1 cellular context compared by ENCODE assay signal in the genomic region with DNA sequence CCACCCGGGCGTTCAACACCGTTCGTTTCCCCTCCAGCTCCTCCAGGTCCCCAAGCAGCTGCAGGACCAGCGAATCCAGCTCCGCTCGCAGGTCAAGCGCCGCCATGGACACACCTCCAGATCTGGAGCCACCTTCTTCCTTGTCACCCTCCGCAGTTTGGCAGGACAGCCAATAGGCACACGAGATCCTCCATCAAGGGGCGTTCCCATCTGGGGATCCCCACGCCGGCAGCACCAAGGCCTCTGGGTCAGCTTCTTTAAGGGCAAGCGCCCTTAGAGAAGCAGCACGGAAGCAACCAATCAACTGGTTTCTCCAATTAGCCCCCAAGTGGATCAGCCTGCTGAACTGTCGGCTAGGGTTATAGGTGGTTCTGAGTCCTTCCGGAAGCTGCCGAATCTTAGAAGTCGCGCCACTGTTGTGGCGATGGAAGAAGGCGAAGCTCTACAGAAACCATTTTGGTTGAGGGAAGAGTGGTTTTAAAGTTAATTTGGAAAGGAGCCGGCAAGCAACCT.
A peak's percentile ranks its signal among the peaks of the same experiment; 100 is the strongest.
TF ChIP-seq lines count a peak whose summit lies in the region.

No MANE protein-coding gene starts in this region.

TF ChIP-seq in HepG2, 621 proteins besides CTCF, POLR2A, EP300 and RAD21 (continued from another document and continues in another):
- TF ChIP-seq, protein P1, sequence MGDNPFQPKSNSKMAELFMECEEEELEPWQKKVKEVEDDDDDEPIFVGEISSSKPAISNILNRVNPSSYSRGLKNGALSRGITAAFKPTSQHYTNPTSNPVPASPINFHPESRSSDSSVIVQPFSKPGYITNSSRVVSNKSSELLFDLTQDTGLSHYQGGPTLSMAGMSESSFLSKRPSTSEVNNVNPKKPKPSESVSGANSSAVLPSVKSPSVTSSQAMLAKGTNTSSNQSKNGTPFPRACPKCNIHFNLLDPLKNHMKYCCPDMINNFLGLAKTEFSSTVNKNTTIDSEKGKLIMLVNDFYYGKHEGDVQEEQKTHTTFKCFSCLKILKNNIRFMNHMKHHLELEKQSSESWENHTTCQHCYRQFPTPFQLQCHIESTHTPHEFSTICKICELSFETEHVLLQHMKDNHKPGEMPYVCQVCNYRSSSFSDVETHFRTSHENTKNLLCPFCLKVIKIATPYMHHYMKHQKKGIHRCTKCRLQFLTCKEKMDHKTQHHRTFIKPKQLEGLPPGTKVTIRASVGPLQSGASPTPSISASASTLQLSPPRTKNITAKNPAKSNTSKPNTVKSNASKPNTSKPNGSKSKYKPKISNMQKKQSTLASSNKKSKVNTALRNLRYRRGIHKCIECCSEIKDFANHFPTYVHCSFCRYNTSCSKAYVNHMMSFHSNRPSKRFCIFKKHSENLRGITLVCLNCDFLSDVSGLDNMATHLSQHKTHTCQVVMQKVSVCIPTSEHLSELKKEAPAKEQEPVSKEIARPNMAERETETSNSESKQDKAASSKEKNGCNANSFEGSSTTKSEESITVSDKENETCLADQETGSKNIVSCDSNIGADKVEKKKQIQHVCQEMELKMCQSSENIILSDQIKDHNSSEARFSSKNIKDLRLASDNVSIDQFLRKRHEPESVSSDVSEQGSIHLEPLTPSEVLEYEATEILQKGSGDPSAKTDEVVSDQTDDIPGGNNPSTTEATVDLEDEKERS (CRISPR knock-in tag; IDR thresholded peaks at IDR 0.05): no peak
- TF ChIP-seq TP53 (CRISPR knock-in tag; conservative IDR thresholded peaks at IDR 0.05) (no peak), SRF (IDR thresholded peaks at IDR 0.05; ENCODE audit: low read depth, low read length) (no peak), ZNF746 (CRISPR knock-in tag; IDR thresholded peaks at IDR 0.05) (no peak), AHR (CRISPR knock-in tag; IDR thresholded peaks at IDR 0.05) (no peak), RXRA (CRISPR knock-in tag; IDR thresholded peaks at IDR 0.05) (0 out of 2 replicates have a peak, but pooled peaks have one; percentile 27), PAF1 (CRISPR knock-in tag; IDR thresholded peaks at IDR 0.05) (no peak), ATF7 (IDR thresholded peaks at IDR 0.05) (no peak), ATF7 (CRISPR knock-in tag; IDR thresholded peaks at IDR 0.05) (no peak), GABPB1 (CRISPR knock-in tag; IDR thresholded peaks at IDR 0.05) (no peak), KMT2B (CRISPR knock-in tag; IDR thresholded peaks at IDR 0.05) (no peak; the same call in 1 of the 2 replicates), ETV5 (CRISPR knock-in tag; IDR thresholded peaks at IDR 0.05; ENCODE audit: borderline replicate concordance) (peak; percentile 34; the same call in 1 of the 2 replicates), PITX1 (CRISPR knock-in tag; IDR thresholded peaks at IDR 0.05) (no peak), DR1 (CRISPR knock-in tag; IDR thresholded peaks at IDR 0.05) (0 out of 2 replicates have a peak, but pooled peaks have one; percentile 15), HNRNPLL (IDR thresholded peaks at IDR 0.05; ENCODE audit: low read depth, low read length, poor library complexity, severe bottlenecking) (peak; percentile 68), MAF1 (CRISPR knock-in tag; IDR thresholded peaks at IDR 0.05; ENCODE audit: borderline replicate concordance) (no peak), PHF20 (CRISPR knock-in tag; IDR thresholded peaks at IDR 0.05) (peak; percentile 53), HNRNPH1 (optimal IDR thresholded peaks at IDR 0.05; ENCODE audit: low read depth, low read length) (no peak), NFE2 (CRISPR knock-in tag; IDR thresholded peaks at IDR 0.05) (no peak), SP1 (IDR thresholded peaks at IDR 0.05) (no peak), SP1 (CRISPR knock-in tag; IDR thresholded peaks at IDR 0.05) (peak; percentile 76), SATB2 (CRISPR knock-in tag; IDR thresholded peaks at IDR 0.05) (no peak), ZNF468 (CRISPR knock-in tag; IDR thresholded peaks at IDR 0.05) (no peak), GATAD1 (CRISPR knock-in tag; IDR thresholded peaks at IDR 0.05) (peak; percentile 55; the same call in 1 of the 2 replicates), HOXA9 (CRISPR knock-in tag; IDR thresholded peaks at IDR 0.05; ENCODE audit: borderline replicate concordance) (no peak), ZNF773 (CRISPR knock-in tag; IDR thresholded peaks at IDR 0.05; ENCODE audit: borderline replicate concordance) (no peak), SALL1 (CRISPR knock-in tag; IDR thresholded peaks at IDR 0.05) (peak; percentile 66; the same call in 1 of the 2 replicates), MAFK (conservative IDR thresholded peaks at IDR 0.05 in 1 of 2, IDR thresholded peaks at IDR 0.05 in 1 of 2; ENCODE audit: low read length in 2 of 2) (no peak), ZNF382 (CRISPR knock-in tag; IDR thresholded peaks at IDR 0.05; ENCODE audit: borderline replicate concordance) (no peak), LCORL (IDR thresholded peaks at IDR 0.05) (no peak), LCORL (CRISPR knock-in tag; IDR thresholded peaks at IDR 0.05) (peak; percentile 45), ZNF781 (CRISPR knock-in tag; IDR thresholded peaks at IDR 0.05; ENCODE audit: borderline replicate concordance, not compliant biosample characterization) (no peak), CBX1 (IDR thresholded peaks at IDR 0.05; ENCODE audit: low read depth) (peak; percentile 69), ZNF563 (CRISPR knock-in tag; IDR thresholded peaks at IDR 0.05) (no peak; the same call in 1 of the 2 replicates), NR2F6 (IDR thresholded peaks at IDR 0.05) (0 out of 2 replicates have a peak, but pooled peaks have one; percentile 19), NR2F6 (CRISPR knock-in tag; IDR thresholded peaks at IDR 0.05) (peak; percentile 14), ZNF775 (CRISPR knock-in tag; IDR thresholded peaks at IDR 0.05; ENCODE audit: borderline replicate concordance) (no peak), NFE2L1 (CRISPR knock-in tag; IDR thresholded peaks at IDR 0.05; ENCODE audit: borderline replicate concordance) (no peak), TRIM24 (CRISPR knock-in tag; IDR thresholded peaks at IDR 0.05) (no peak), ZNF782 (CRISPR knock-in tag; IDR thresholded peaks at IDR 0.05; ENCODE audit: borderline replicate concordance) (no peak; the same call in 1 of the 2 replicates), RFXAP (CRISPR knock-in tag; IDR thresholded peaks at IDR 0.05; ENCODE audit: borderline replicate concordance) (no peak; the same call in 1 of the 2 replicates), ATM (IDR thresholded peaks at IDR 0.05; ENCODE audit: borderline replicate concordance) (no peak), ZNF747 (CRISPR knock-in tag; IDR thresholded peaks at IDR 0.05; ENCODE audit: borderline replicate concordance) (0 out of 2 replicates have a peak, but pooled peaks have one; percentile 27), CCDC6 (CRISPR knock-in tag; IDR thresholded peaks at IDR 0.05) (no peak), ZNF263 (CRISPR knock-in tag; IDR thresholded peaks at IDR 0.05) (no peak), KLF13 (CRISPR knock-in tag; IDR thresholded peaks at IDR 0.05) (peak; percentile 74; the same call in 1 of the 2 replicates), KAT7 (CRISPR knock-in tag; IDR thresholded peaks at IDR 0.05; ENCODE audit: borderline replicate concordance) (0 out of 2 replicates have a peak, but pooled peaks have one; percentile 21), SUZ12 (IDR thresholded peaks at IDR 0.05; ENCODE audit: low read depth, low read length) (no peak), RARA (CRISPR knock-in tag; IDR thresholded peaks at IDR 0.05) (no peak; the same call in 1 of the 2 replicates), ZNF205 (CRISPR knock-in tag; IDR thresholded peaks at IDR 0.05) (no peak), ZNF629 (CRISPR knock-in tag; conservative IDR thresholded peaks at IDR 0.05) (no peak), ZFP36L2 (CRISPR knock-in tag; IDR thresholded peaks at IDR 0.05) (0 out of 2 replicates have a peak, but pooled peaks have one; percentile 30)
- TF ChIP-seq, protein P2, sequence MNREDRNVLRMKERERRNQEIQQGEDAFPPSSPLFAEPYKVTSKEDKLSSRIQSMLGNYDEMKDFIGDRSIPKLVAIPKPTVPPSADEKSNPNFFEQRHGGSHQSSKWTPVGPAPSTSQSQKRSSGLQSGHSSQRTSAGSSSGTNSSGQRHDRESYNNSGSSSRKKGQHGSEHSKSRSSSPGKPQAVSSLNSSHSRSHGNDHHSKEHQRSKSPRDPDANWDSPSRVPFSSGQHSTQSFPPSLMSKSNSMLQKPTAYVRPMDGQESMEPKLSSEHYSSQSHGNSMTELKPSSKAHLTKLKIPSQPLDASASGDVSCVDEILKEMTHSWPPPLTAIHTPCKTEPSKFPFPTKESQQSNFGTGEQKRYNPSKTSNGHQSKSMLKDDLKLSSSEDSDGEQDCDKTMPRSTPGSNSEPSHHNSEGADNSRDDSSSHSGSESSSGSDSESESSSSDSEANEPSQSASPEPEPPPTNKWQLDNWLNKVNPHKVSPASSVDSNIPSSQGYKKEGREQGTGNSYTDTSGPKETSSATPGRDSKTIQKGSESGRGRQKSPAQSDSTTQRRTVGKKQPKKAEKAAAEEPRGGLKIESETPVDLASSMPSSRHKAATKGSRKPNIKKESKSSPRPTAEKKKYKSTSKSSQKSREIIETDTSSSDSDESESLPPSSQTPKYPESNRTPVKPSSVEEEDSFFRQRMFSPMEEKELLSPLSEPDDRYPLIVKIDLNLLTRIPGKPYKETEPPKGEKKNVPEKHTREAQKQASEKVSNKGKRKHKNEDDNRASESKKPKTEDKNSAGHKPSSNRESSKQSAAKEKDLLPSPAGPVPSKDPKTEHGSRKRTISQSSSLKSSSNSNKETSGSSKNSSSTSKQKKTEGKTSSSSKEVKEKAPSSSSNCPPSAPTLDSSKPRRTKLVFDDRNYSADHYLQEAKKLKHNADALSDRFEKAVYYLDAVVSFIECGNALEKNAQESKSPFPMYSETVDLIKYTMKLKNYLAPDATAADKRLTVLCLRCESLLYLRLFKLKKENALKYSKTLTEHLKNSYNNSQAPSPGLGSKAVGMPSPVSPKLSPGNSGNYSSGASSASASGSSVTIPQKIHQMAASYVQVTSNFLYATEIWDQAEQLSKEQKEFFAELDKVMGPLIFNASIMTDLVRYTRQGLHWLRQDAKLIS (CRISPR knock-in tag; IDR thresholded peaks at IDR 0.05): no peak
- TF ChIP-seq, protein P3, sequence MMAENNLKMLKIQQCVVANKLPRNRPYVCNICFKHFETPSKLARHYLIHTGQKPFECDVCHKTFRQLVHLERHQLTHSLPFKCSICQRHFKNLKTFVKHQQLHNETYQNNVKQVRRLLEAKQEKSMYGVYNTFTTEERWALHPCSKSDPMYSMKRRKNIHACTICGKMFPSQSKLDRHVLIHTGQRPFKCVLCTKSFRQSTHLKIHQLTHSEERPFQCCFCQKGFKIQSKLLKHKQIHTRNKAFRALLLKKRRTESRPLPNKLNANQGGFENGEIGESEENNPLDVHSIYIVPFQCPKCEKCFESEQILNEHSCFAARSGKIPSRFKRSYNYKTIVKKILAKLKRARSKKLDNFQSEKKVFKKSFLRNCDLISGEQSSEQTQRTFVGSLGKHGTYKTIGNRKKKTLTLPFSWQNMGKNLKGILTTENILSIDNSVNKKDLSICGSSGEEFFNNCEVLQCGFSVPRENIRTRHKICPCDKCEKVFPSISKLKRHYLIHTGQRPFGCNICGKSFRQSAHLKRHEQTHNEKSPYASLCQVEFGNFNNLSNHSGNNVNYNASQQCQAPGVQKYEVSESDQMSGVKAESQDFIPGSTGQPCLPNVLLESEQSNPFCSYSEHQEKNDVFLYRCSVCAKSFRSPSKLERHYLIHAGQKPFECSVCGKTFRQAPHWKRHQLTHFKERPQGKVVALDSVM (CRISPR knock-in tag; IDR thresholded peaks at IDR 0.05): no peak
- TF ChIP-seq, protein P4, sequence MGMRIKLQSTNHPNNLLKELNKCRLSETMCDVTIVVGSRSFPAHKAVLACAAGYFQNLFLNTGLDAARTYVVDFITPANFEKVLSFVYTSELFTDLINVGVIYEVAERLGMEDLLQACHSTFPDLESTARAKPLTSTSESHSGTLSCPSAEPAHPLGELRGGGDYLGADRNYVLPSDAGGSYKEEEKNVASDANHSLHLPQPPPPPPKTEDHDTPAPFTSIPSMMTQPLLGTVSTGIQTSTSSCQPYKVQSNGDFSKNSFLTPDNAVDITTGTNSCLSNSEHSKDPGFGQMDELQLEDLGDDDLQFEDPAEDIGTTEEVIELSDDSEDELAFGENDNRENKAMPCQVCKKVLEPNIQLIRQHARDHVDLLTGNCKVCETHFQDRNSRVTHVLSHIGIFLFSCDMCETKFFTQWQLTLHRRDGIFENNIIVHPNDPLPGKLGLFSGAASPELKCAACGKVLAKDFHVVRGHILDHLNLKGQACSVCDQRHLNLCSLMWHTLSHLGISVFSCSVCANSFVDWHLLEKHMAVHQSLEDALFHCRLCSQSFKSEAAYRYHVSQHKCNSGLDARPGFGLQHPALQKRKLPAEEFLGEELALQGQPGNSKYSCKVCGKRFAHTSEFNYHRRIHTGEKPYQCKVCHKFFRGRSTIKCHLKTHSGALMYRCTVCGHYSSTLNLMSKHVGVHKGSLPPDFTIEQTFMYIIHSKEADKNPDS (CRISPR knock-in tag; IDR thresholded peaks at IDR 0.05): 0 out of 2 replicates have a peak, but pooled peaks have one; percentile 26
- TF ChIP-seq, protein P5, sequence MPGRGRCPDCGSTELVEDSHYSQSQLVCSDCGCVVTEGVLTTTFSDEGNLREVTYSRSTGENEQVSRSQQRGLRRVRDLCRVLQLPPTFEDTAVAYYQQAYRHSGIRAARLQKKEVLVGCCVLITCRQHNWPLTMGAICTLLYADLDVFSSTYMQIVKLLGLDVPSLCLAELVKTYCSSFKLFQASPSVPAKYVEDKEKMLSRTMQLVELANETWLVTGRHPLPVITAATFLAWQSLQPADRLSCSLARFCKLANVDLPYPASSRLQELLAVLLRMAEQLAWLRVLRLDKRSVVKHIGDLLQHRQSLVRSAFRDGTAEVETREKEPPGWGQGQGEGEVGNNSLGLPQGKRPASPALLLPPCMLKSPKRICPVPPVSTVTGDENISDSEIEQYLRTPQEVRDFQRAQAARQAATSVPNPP (CRISPR knock-in tag; IDR thresholded peaks at IDR 0.05): no peak
- TF ChIP-seq, protein P6, sequence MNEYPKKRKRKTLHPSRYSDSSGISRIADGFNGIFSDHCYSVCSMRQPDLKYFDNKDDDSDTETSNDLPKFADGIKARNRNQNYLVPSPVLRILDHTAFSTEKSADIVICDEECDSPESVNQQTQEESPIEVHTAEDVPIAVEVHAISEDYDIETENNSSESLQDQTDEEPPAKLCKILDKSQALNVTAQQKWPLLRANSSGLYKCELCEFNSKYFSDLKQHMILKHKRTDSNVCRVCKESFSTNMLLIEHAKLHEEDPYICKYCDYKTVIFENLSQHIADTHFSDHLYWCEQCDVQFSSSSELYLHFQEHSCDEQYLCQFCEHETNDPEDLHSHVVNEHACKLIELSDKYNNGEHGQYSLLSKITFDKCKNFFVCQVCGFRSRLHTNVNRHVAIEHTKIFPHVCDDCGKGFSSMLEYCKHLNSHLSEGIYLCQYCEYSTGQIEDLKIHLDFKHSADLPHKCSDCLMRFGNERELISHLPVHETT (CRISPR knock-in tag; conservative IDR thresholded peaks at IDR 0.05): no peak
- TF ChIP-seq, protein P7, sequence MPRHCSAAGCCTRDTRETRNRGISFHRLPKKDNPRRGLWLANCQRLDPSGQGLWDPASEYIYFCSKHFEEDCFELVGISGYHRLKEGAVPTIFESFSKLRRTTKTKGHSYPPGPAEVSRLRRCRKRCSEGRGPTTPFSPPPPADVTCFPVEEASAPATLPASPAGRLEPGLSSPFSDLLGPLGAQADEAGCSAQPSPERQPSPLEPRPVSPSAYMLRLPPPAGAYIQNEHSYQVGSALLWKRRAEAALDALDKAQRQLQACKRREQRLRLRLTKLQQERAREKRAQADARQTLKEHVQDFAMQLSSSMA (CRISPR knock-in tag; IDR thresholded peaks at IDR 0.05): no peak
